Comparison of ENCODE assay signal across 1 cellular context in genomic region chr20:53915459-53916172, GRCh38.
TF ChIP-seq lines count a peak whose summit lies in the region.

No MANE protein-coding gene starts in this region.

TF ChIP-seq in HepG2, 621 proteins besides CTCF, POLR2A, EP300 and RAD21 (continued from another document and continues in another):
- TF ChIP-seq, protein P1, sequence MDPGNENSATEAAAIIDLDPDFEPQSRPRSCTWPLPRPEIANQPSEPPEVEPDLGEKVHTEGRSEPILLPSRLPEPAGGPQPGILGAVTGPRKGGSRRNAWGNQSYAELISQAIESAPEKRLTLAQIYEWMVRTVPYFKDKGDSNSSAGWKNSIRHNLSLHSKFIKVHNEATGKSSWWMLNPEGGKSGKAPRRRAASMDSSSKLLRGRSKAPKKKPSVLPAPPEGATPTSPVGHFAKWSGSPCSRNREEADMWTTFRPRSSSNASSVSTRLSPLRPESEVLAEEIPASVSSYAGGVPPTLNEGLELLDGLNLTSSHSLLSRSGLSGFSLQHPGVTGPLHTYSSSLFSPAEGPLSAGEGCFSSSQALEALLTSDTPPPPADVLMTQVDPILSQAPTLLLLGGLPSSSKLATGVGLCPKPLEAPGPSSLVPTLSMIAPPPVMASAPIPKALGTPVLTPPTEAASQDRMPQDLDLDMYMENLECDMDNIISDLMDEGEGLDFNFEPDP (CRISPR knock-in tag; conservative IDR thresholded peaks at IDR 0.05): no peak
- peak; percentile 62; the same call in 1 of the 2 replicates for TF ChIP-seq IKZF5 (CRISPR knock-in tag; IDR thresholded peaks at IDR 0.05)
- peak; percentile 84 for TF ChIP-seq RXRB (CRISPR knock-in tag; IDR thresholded peaks at IDR 0.05; ENCODE audit: borderline replicate concordance)
- TF ChIP-seq LBX2 (CRISPR knock-in tag; IDR thresholded peaks at IDR 0.05; ENCODE audit: borderline replicate concordance): no peak
- TF ChIP-seq ZBTB7A (CRISPR knock-in tag; IDR thresholded peaks at IDR 0.05): no peak
- TF ChIP-seq TAF1 (CRISPR knock-in tag; IDR thresholded peaks at IDR 0.05): no peak
- no peak for TF ChIP-seq ZBTB21 (CRISPR knock-in tag; IDR thresholded peaks at IDR 0.05)
- no peak for TF ChIP-seq GLMP (CRISPR knock-in tag; IDR thresholded peaks at IDR 0.05; ENCODE audit: borderline replicate concordance)
- TF ChIP-seq ZNF576 (CRISPR knock-in tag; IDR thresholded peaks at IDR 0.05): no peak
- TF ChIP-seq, protein P2, sequence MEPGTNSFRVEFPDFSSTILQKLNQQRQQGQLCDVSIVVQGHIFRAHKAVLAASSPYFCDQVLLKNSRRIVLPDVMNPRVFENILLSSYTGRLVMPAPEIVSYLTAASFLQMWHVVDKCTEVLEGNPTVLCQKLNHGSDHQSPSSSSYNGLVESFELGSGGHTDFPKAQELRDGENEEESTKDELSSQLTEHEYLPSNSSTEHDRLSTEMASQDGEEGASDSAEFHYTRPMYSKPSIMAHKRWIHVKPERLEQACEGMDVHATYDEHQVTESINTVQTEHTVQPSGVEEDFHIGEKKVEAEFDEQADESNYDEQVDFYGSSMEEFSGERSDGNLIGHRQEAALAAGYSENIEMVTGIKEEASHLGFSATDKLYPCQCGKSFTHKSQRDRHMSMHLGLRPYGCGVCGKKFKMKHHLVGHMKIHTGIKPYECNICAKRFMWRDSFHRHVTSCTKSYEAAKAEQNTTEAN (CRISPR knock-in tag; conservative IDR thresholded peaks at IDR 0.05): peak; percentile 75
- TF ChIP-seq ZNF230 (CRISPR knock-in tag; IDR thresholded peaks at IDR 0.05): no peak
- TF ChIP-seq ZFP62 (CRISPR knock-in tag; IDR thresholded peaks at IDR 0.05): no peak
- no peak for TF ChIP-seq TBX3 (IDR thresholded peaks at IDR 0.05; ENCODE audit: borderline replicate concordance)
- TF ChIP-seq ZFX (CRISPR knock-in tag; IDR thresholded peaks at IDR 0.05; ENCODE audit: low read depth): peak; percentile 46; the same call in 1 of the 2 replicates
- TF ChIP-seq ZFP36L1 (CRISPR knock-in tag; IDR thresholded peaks at IDR 0.05): no peak
- TF ChIP-seq SMC3 (IDR thresholded peaks at IDR 0.05; ENCODE audit: low read length): peak; percentile 90
- TF ChIP-seq, protein P3, sequence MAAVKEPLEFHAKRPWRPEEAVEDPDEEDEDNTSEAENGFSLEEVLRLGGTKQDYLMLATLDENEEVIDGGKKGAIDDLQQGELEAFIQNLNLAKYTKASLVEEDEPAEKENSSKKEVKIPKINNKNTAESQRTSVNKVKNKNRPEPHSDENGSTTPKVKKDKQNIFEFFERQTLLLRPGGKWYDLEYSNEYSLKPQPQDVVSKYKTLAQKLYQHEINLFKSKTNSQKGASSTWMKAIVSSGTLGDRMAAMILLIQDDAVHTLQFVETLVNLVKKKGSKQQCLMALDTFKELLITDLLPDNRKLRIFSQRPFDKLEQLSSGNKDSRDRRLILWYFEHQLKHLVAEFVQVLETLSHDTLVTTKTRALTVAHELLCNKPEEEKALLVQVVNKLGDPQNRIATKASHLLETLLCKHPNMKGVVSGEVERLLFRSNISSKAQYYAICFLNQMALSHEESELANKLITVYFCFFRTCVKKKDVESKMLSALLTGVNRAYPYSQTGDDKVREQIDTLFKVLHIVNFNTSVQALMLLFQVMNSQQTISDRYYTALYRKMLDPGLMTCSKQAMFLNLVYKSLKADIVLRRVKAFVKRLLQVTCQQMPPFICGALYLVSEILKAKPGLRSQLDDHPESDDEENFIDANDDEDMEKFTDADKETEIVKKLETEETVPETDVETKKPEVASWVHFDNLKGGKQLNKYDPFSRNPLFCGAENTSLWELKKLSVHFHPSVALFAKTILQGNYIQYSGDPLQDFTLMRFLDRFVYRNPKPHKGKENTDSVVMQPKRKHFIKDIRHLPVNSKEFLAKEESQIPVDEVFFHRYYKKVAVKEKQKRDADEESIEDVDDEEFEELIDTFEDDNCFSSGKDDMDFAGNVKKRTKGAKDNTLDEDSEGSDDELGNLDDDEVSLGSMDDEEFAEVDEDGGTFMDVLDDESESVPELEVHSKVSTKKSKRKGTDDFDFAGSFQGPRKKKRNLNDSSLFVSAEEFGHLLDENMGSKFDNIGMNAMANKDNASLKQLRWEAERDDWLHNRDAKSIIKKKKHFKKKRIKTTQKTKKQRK (IDR thresholded peaks at IDR 0.05; ENCODE audit: low read length): no peak
- TF ChIP-seq ZNF263 (CRISPR knock-in tag; IDR thresholded peaks at IDR 0.05): peak; percentile 21; the same call in 1 of the 2 replicates
- TF ChIP-seq HNRNPLL (IDR thresholded peaks at IDR 0.05; ENCODE audit: low read depth, low read length, poor library complexity, severe bottlenecking): no peak
- TF ChIP-seq KLF9 (CRISPR knock-in tag; IDR thresholded peaks at IDR 0.05; ENCODE audit: low read depth): no peak
- TF ChIP-seq CBX2 (IDR thresholded peaks at IDR 0.05; ENCODE audit: low read depth, low read length): no peak
- TF ChIP-seq CBX2 (CRISPR knock-in tag; IDR thresholded peaks at IDR 0.05; ENCODE audit: low read depth): no peak
- TF ChIP-seq ZNF616 (CRISPR knock-in tag; IDR thresholded peaks at IDR 0.05; ENCODE audit: low read depth): no peak
- no peak for TF ChIP-seq AKAP8 (CRISPR knock-in tag; IDR thresholded peaks at IDR 0.05)
- 0 out of 2 replicates have a peak, but pooled peaks have one; percentile 41 for TF ChIP-seq NFKBIZ (CRISPR knock-in tag; IDR thresholded peaks at IDR 0.05)
- TF ChIP-seq, protein P4, sequence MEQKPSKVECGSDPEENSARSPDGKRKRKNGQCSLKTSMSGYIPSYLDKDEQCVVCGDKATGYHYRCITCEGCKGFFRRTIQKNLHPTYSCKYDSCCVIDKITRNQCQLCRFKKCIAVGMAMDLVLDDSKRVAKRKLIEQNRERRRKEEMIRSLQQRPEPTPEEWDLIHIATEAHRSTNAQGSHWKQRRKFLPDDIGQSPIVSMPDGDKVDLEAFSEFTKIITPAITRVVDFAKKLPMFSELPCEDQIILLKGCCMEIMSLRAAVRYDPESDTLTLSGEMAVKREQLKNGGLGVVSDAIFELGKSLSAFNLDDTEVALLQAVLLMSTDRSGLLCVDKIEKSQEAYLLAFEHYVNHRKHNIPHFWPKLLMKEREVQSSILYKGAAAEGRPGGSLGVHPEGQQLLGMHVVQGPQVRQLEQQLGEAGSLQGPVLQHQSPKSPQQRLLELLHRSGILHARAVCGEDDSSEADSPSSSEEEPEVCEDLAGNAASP (CRISPR knock-in tag; IDR thresholded peaks at IDR 0.05; ENCODE audit: borderline replicate concordance): no peak
- TF ChIP-seq ZNF331 (CRISPR knock-in tag; IDR thresholded peaks at IDR 0.05): peak; percentile 65; the same call in 1 of the 2 replicates
- no peak; the same call in 1 of the 2 replicates for TF ChIP-seq ZSCAN21 (CRISPR knock-in tag; IDR thresholded peaks at IDR 0.05; ENCODE audit: borderline replicate concordance)
- TF ChIP-seq, protein P5, sequence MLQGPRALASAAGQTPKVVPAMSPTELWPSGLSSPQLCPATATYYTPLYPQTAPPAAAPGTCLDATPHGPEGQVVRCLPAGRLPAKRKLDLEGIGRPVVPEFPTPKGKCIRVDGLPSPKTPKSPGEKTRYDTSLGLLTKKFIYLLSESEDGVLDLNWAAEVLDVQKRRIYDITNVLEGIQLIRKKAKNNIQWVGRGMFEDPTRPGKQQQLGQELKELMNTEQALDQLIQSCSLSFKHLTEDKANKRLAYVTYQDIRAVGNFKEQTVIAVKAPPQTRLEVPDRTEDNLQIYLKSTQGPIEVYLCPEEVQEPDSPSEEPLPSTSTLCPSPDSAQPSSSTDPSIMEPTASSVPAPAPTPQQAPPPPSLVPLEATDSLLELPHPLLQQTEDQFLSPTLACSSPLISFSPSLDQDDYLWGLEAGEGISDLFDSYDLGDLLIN (CRISPR knock-in tag; IDR thresholded peaks at IDR 0.05; ENCODE audit: borderline replicate concordance): no peak
- no peak for TF ChIP-seq SIN3B (IDR thresholded peaks at IDR 0.05; ENCODE audit: low read length)
- TF ChIP-seq, protein P6, sequence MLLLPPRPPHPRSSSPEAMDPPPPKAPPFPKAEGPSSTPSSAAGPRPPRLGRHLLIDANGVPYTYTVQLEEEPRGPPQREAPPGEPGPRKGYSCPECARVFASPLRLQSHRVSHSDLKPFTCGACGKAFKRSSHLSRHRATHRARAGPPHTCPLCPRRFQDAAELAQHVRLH (CRISPR knock-in tag; IDR thresholded peaks at IDR 0.05; ENCODE audit: borderline replicate concordance, low read depth): peak; percentile 49; the same call in 1 of the 2 replicates
- TF ChIP-seq ZNF282 (IDR thresholded peaks at IDR 0.05; ENCODE audit: partially characterized antibody): no peak
- TF ChIP-seq KMT2B (CRISPR knock-in tag; IDR thresholded peaks at IDR 0.05): no peak
- no peak; the same call in 1 of the 2 replicates for TF ChIP-seq ZSCAN9 (CRISPR knock-in tag; IDR thresholded peaks at IDR 0.05; ENCODE audit: borderline replicate concordance)
- TF ChIP-seq ZNF674 (CRISPR knock-in tag; IDR thresholded peaks at IDR 0.05; ENCODE audit: low read depth): no peak
- no peak for TF ChIP-seq RARG (CRISPR knock-in tag; IDR thresholded peaks at IDR 0.05; ENCODE audit: low read depth)
- TF ChIP-seq KIAA2018 (CRISPR knock-in tag; IDR thresholded peaks at IDR 0.05; ENCODE audit: borderline replicate concordance): no peak
- no peak for TF ChIP-seq IKZF1 (IDR thresholded peaks at IDR 0.05)
